Comparison of ENCODE assay signal across 19 cellular contexts in the genomic region with DNA sequence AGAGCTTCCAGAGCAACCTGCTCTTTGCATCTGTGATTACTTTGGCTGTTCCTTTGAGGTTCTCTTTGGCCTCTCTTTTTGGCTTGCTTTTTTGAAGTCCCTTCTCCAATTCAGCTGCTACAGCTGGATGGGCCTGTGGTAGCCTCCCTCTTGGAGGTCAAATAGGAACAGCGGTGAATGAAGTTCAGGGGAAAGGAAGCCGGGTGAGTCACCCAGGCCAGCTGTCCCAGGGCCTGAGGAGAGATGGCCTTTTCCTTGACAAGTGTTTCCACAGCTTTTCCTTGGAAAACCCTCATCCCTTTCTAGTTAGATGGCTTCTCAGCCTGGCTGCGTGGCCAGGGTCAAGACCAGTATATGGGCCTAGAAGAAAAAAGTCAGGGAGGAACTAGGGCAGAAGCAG.
DNase-seq lines count a peak whose midpoint lies in the region; ATAC-seq and TF ChIP-seq lines count a peak whose summit lies in the region.
"Had no signal": no experiment of that assay in that cellular context is flagged by ENCODE, and none has a peak within 500 bp of the region (broad histone marks: within the 10 kb centered on the region; RNA-seq: fewer than 3 reads in every experiment).

No MANE protein-coding gene starts in this region.

- DNase-seq in DMS53 (lab: John Stamatoyannopoulos, UW): peak; percentile 18
- no peak for DNase-seq in DMS53 treated with DMSO at 0.1 percent for 48 hours (lab: John Stamatoyannopoulos, UW; ENCODE audit: unreplicated experiment)
- peak in 6 of 7 donors; percentile 32 to 61 (median 44) for DNase-seq in adrenal gland
- DNase-seq in left cardiac atrium: peak; percentile 31
- no peak for DNase-seq in stimulated activated effector memory CD8-positive, alpha-beta T cell treated with anti-CD3 and anti-CD28 coated beads, Interleukin-12 subunit alpha, Interleukin-12 subunit beta, amount 100 ng/mL, for 72 hours (ENCODE audit: low spot score in 2 of 2)
- no peak for DNase-seq in SK-N-SH
- DNase-seq: 8988T; activated naive CD4-positive, alpha-beta T cell treated with anti-CD3 and anti-CD28 coated beads for 36 hours; brain microvascular endothelial cell; effector memory CD4-positive, alpha-beta T cell; glutamatergic neuron; NCI-H1048; NCI-H2171 treated with DMSO at 0.1 percent for 48 hours; stimulated activated CD8-positive, alpha-beta memory T cell treated with anti-CD3 and anti-CD28 coated beads, Interleukin-4, amount 100 ng/mL, for 48 hours; WERI-Rb-1 had no signal

- POLR2A ChIA-PET in SK-N-SH (lab: Yijun Ruan, JAX): no interaction called here

- CTCF ChIA-PET in SK-N-SH (lab: Yijun Ruan, JAX): no interaction called here

- H3K27me3 ChIP-seq in adrenal gland: no peaks in the 10 kb centered on the region
- no peaks in the 10 kb centered on the region for H3K27me3 ChIP-seq in SK-N-SH (ENCODE audit: insufficient read depth)
- H3K27me3 ChIP-seq: brain microvascular endothelial cell had no signal

- H3K27ac ChIP-seq in adrenal gland (no peak overlapping the region), SK-N-SH (ENCODE audit: low read depth in 2 of 2, low read length in 1 of 2) (no peak overlapping the region)
- H3K27ac ChIP-seq: brain microvascular endothelial cell, WERI-Rb-1 had no signal

- H3K9me2 ChIP-seq in SK-N-SH: no peaks in the 10 kb centered on the region

- TF ChIP-seq CTCF in adrenal gland (IDR thresholded peaks at IDR 0.05) (no peak), SK-N-SH (IDR thresholded peaks at IDR 0.05) (no peak)

- no peak for TF ChIP-seq POLR2A in adrenal gland (IDR thresholded peaks at IDR 0.05)

- H3K4me3 Mint-ChIP-seq in stimulated activated effector memory CD8-positive, alpha-beta T cell treated with anti-CD3 and anti-CD28 coated beads, Interleukin-12 subunit alpha, Interleukin-12 subunit beta, amount 100 ng/mL, for 72 hours: no peak overlapping the region
- H3K4me3 Mint-ChIP-seq: activated naive CD4-positive, alpha-beta T cell treated with anti-CD3 and anti-CD28 coated beads for 36 hours; type B pancreatic cell had no signal

- peaks cover 4% of the 10 kb centered on the region for H3F3A ChIP-seq in SK-N-SH (replicated peaks; ENCODE audit: insufficient read depth)

- peak in 1 of 2 donors; percentile 93 for ATAC-seq in left cardiac atrium
- ATAC-seq in stimulated activated effector memory CD8-positive, alpha-beta T cell treated with anti-CD3 and anti-CD28 coated beads, Interleukin-12 subunit alpha, Interleukin-12 subunit beta, amount 100 ng/mL, for 72 hours: no peak
- no peak for ATAC-seq in HG02884 (IDR thresholded peaks at IDR 0.05; ENCODE audit: unreplicated experiment)
- no peak for ATAC-seq in GM21515 (IDR thresholded peaks at IDR 0.05; ENCODE audit: unreplicated experiment)
- ATAC-seq: HepG2 had no signal

- no peak for TF ChIP-seq EP300 in SK-N-SH (IDR thresholded peaks at IDR 0.05; ENCODE audit: borderline replicate concordance in 1 of 2, low read depth in 1 of 2, low read length in 1 of 2)

- H3K27ac Mint-ChIP-seq in stimulated activated effector memory CD8-positive, alpha-beta T cell treated with anti-CD3 and anti-CD28 coated beads, Interleukin-12 subunit alpha, Interleukin-12 subunit beta, amount 100 ng/mL, for 72 hours: peak overlapping the region; percentile 60
- H3K27ac Mint-ChIP-seq: activated naive CD4-positive, alpha-beta T cell treated with anti-CD3 and anti-CD28 coated beads for 36 hours; type B pancreatic cell had no signal

- no peak overlapping the region for H3K9ac ChIP-seq in SK-N-SH

- no peak overlapping the region for H3K4me3 ChIP-seq in adrenal gland
- no peak overlapping the region for H3K4me3 ChIP-seq in SK-N-SH (ENCODE audit: low read depth in 2 of 2, low read length in 1 of 2)

- no peaks in the 10 kb centered on the region for H3K36me3 Mint-ChIP-seq in stimulated activated effector memory CD8-positive, alpha-beta T cell treated with anti-CD3 and anti-CD28 coated beads, Interleukin-12 subunit alpha, Interleukin-12 subunit beta, amount 100 ng/mL, for 72 hours
- H3K36me3 Mint-ChIP-seq: type B pancreatic cell had no signal

- WGBS in adrenal gland, 4 donors: 39 to 80% (median 51%) methylated on average over 3 of the region's 3 CpGs
- 90% methylated on average over 3 of the region's 3 CpGs for WGBS in SK-N-SH (ENCODE audit: low lambda C conversion rate)

- no peaks in the 10 kb centered on the region for H3K9me3 Mint-ChIP-seq in stimulated activated effector memory CD8-positive, alpha-beta T cell treated with anti-CD3 and anti-CD28 coated beads, Interleukin-12 subunit alpha, Interleukin-12 subunit beta, amount 100 ng/mL, for 72 hours
- H3K9me3 Mint-ChIP-seq: activated naive CD4-positive, alpha-beta T cell treated with anti-CD3 and anti-CD28 coated beads for 36 hours; type B pancreatic cell had no signal

- intact Hi-C loops in adrenal gland (cut with DNase I) (no loop called here), left cardiac atrium (cut with DNase I) (no loop called here)

- no peaks in the 10 kb centered on the region for H3K79me2 ChIP-seq in SK-N-SH (ENCODE audit: insufficient read depth)

- H4K20me1 ChIP-seq in SK-N-SH (ENCODE audit: insufficient read depth): no peaks in the 10 kb centered on the region

- H3K9me3 ChIP-seq in adrenal gland (replicated peaks in 1 of 3) (no peaks in the 10 kb centered on the region), SK-N-SH (no peaks in the 10 kb centered on the region)

- no peak for TF ChIP-seq RAD21 in SK-N-SH (IDR thresholded peaks at IDR 0.05; ENCODE audit: low read length)

- H3K4me2 ChIP-seq in SK-N-SH: no peak overlapping the region

- H2AFZ ChIP-seq in SK-N-SH (ENCODE audit: low read depth): no peak overlapping the region

- H3K4me1 ChIP-seq in adrenal gland (replicated peaks in 1 of 2) (no peaks in the 10 kb centered on the region), SK-N-SH (ENCODE audit: control insufficient read depth in 1 of 2, insufficient read depth in 2 of 2, low read depth in 1 of 2, low read length in 1 of 2) (no peaks in the 10 kb centered on the region; a peak in 1 of 4 replicates)

- H3K36me3 ChIP-seq in adrenal gland (replicated peaks in 1 of 2) (no peaks in the 10 kb centered on the region), SK-N-SH (replicated peaks in 1 of 2; ENCODE audit: control insufficient read depth in 1 of 2, insufficient read depth in 2 of 2, low read length in 1 of 2) (no peaks in the 10 kb centered on the region)
- H3K36me3 ChIP-seq: brain microvascular endothelial cell, WERI-Rb-1 had no signal

- peaks cover 37% of the 10 kb centered on the region for H3K4me1 Mint-ChIP-seq in stimulated activated effector memory CD8-positive, alpha-beta T cell treated with anti-CD3 and anti-CD28 coated beads, Interleukin-12 subunit alpha, Interleukin-12 subunit beta, amount 100 ng/mL, for 72 hours

TF ChIP-seq in SK-N-SH, 30 proteins besides CTCF, POLR2A, EP300 and RAD21:
- no peak for TF ChIP-seq TAF1 (IDR thresholded peaks at IDR 0.05; ENCODE audit: borderline replicate concordance, low read depth, low read length)
- TF ChIP-seq TEAD4 (IDR thresholded peaks at IDR 0.05; ENCODE audit: borderline replicate concordance, insufficient read depth): no peak
- no peak for TF ChIP-seq ELF1 (IDR thresholded peaks at IDR 0.05)
- TF ChIP-seq FOSL2 (IDR thresholded peaks at IDR 0.05; ENCODE audit: borderline replicate concordance, low read depth): no peak
- no peak for TF ChIP-seq CHD2 (IDR thresholded peaks at IDR 0.05; ENCODE audit: low read length, partially characterized antibody)
- no peak for TF ChIP-seq EZH2phosphoT487 (IDR thresholded peaks at IDR 0.05; ENCODE audit: borderline replicate concordance, low read depth)
- no peak for TF ChIP-seq NRF1 (IDR thresholded peaks at IDR 0.05; ENCODE audit: low read depth, low read length)
- no peak for TF ChIP-seq RXRA (IDR thresholded peaks at IDR 0.05; ENCODE audit: borderline replicate concordance, low read depth)
- TF ChIP-seq, protein P1, sequence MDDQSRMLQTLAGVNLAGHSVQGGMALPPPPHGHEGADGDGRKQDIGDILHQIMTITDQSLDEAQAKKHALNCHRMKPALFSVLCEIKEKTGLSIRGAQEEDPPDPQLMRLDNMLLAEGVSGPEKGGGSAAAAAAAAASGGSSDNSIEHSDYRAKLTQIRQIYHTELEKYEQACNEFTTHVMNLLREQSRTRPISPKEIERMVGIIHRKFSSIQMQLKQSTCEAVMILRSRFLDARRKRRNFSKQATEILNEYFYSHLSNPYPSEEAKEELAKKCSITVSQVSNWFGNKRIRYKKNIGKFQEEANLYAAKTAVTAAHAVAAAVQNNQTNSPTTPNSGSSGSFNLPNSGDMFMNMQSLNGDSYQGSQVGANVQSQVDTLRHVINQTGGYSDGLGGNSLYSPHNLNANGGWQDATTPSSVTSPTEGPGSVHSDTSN (IDR thresholded peaks at IDR 0.05): no peak
- TF ChIP-seq IRF3 (IDR thresholded peaks at IDR 0.05; ENCODE audit: low read depth, low read length): no peak
- TF ChIP-seq FOXM1 (IDR thresholded peaks at IDR 0.05; ENCODE audit: low read depth): no peak
- TF ChIP-seq GATA2 (CRISPR knock-in tag; IDR thresholded peaks at IDR 0.05): no peak
- TF ChIP-seq, protein P2, sequence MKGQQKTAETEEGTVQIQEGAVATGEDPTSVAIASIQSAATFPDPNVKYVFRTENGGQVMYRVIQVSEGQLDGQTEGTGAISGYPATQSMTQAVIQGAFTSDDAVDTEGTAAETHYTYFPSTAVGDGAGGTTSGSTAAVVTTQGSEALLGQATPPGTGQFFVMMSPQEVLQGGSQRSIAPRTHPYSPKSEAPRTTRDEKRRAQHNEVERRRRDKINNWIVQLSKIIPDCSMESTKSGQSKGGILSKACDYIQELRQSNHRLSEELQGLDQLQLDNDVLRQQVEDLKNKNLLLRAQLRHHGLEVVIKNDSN (IDR thresholded peaks at IDR 0.05; ENCODE audit: borderline replicate concordance, low read depth): no peak
- no peak for TF ChIP-seq TCF12 (IDR thresholded peaks at IDR 0.05)

Comparison
In these comparisons a context has a peak if more than half of its experiments do, and no peak if none do; other contexts are left out.
1. DNase-seq: peak in DMS53 (single experiment), adrenal gland (6 of 7) and left cardiac atrium (single experiment); none in DMS53 treated with DMSO at 0.1 percent for 48 hours (single experiment), stimulated activated effector memory CD8-positive, alpha-beta T cell treated with anti-CD3 and anti-CD28 coated beads, Interleukin-12 subunit alpha, Interleukin-12 subunit beta, amount 100 ng/mL, for 72 hours (0 of 2) and SK-N-SH (single experiment).